Comparison of ENCODE assay signal across 23 cellular contexts in the genomic region with DNA sequence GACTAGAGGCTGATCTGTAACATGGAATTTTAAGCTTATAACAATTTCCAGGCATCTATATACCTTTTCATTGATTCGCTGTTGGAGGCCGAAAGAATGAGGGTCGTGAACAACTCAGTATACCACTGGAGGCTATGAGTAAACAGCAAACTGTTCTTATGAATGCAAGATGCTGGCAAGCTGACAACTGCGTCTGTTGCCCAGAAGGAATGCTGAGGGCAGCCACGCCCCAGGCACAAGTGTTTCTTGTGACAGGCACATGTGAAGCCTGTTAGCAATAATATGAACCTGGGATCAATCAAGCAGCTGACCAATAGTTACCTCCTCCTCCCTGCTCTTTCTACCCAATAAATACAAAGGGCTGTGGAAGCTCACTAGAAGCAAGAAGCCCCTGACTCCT. TPM values are rescaled to one million over a fixed set of nuclear protein-coding genes. Genes with fewer than 3 reads are reported as not detected.
A peak's percentile ranks its signal among the peaks of the same experiment; 100 is the strongest.
DNase-seq lines count a peak whose midpoint lies in the region; ATAC-seq and TF ChIP-seq lines count a peak whose summit lies in the region.
"Had no signal": no experiment of that assay in that cellular context is flagged by ENCODE, and none has a peak within 500 bp of the region (broad histone marks: within the 10 kb centered on the region; RNA-seq: fewer than 3 reads in every experiment).

No MANE protein-coding gene starts in this region.

- H3K9me3 Mint-ChIP-seq in activated T-cell treated with anti-CD3 and anti-CD28 coated beads, Interleukin-2, amount 50 U/mL, for 24 hours: no peaks in the 10 kb centered on the region
- H3K9me3 Mint-ChIP-seq: T-helper 1 cell treated with Interleukin-12 subunit alpha and Interleukin-12 subunit beta and Interleukin-4 antibody, amounts not matched to agents 30 μg/mL and 1 μg/mL, for 36 hours had no signal

- peaks cover 18% of the 10 kb centered on the region for H3K4me1 Mint-ChIP-seq in activated T-cell treated with anti-CD3 and anti-CD28 coated beads, Interleukin-2, amount 50 U/mL, for 24 hours (ENCODE audit: low read depth)

- no peak for ATAC-seq in HG03354 (IDR thresholded peaks at IDR 0.05; ENCODE audit: poor library complexity, severe bottlenecking, unreplicated experiment)
- ATAC-seq: activated CD4-positive, alpha-beta T cell treated with anti-CD3 and anti-CD28 coated beads for 36 hours had no signal

- H3K4me1 ChIP-seq in suprapubic skin: no peaks in the 10 kb centered on the region
- H3K4me1 ChIP-seq: SJSA1, spleen, tibial artery had no signal

- TF ChIP-seq EP300 in suprapubic skin (IDR thresholded peaks at IDR 0.05): no peak

- H3K36me3 Mint-ChIP-seq in activated T-cell treated with anti-CD3 and anti-CD28 coated beads, Interleukin-2, amount 50 U/mL, for 24 hours (ENCODE audit: low read depth): peaks cover 98% of the 10 kb centered on the region

- no peak overlapping the region for H3K4me3 ChIP-seq in epithelial cell of esophagus (ENCODE audit: low read length)
- H3K4me3 ChIP-seq in lower leg skin (ENCODE audit: low read depth, poor library complexity, severe bottlenecking): no peak overlapping the region
- H3K4me3 ChIP-seq in suprapubic skin: no peak overlapping the region
- H3K4me3 ChIP-seq: SJSA1, spleen, tibial artery had no signal

- H3K9me3 ChIP-seq in suprapubic skin: no peaks in the 10 kb centered on the region
- H3K9me3 ChIP-seq: SJSA1, spleen, tibial artery had no signal

- no peak overlapping the region for H3K27ac ChIP-seq in suprapubic skin
- H3K27ac ChIP-seq: C4-2B, SJSA1, spleen, tibial artery had no signal

- no peak for DNase-seq in activated T-cell treated with anti-CD3 and anti-CD28 coated beads, Interleukin-2, amount 50 U/mL, for 24 hours
- DNase-seq in activated T-cell treated with anti-CD3 and anti-CD28 coated beads, Interleukin-2, amount 50 U/mL, for 1 hour: no peak
- DNase-seq in epithelial cell of esophagus (ENCODE audit: low read depth) (peak; percentile 33), lower leg skin (ENCODE audit: low spot score in 2 of 2) (peak; percentile 49 to 84), suprapubic skin (ENCODE audit: low spot score in 2 of 2) (no peak), NCI-H2029 (lab: John Stamatoyannopoulos, UW) (no peak)
- no peak for DNase-seq in activated CD4-positive, alpha-beta T cell treated with anti-CD3 and anti-CD28 coated beads, Interleukin-2, amount 50 U/mL, for 1 hour
- DNase-seq: activated CD4-positive, alpha-beta T cell treated with anti-CD3 and anti-CD28 coated beads for 36 hours; activated naive CD4-positive, alpha-beta T cell treated with anti-CD3 and anti-CD28 coated beads, Interleukin-2, amount 50 U/mL, for 16 hours; anterior cingulate cortex; effector CD8-positive, alpha-beta T cell; head of caudate nucleus; NCI-H1105 treated with DMSO at 0.1 percent for 48 hours; spleen; stimulated activated CD4-positive, alpha-beta T cell treated with anti-CD3 and anti-CD28 coated beads, Interleukin-4, amount 100 ng/mL, for 24 hours; stimulated activated naive CD4-positive, alpha-beta T cell treated with Interleukin-2 at 50 U/mL for 16 hours; tibial artery had no signal

- no peak overlapping the region for H3K4me3 Mint-ChIP-seq in activated T-cell treated with anti-CD3 and anti-CD28 coated beads, Interleukin-2, amount 50 U/mL, for 24 hours
- H3K4me3 Mint-ChIP-seq: activated CD4-positive, alpha-beta T cell treated with anti-CD3 and anti-CD28 coated beads for 36 hours; T-helper 1 cell treated with Interleukin-12 subunit alpha and Interleukin-12 subunit beta and Interleukin-4 antibody, amounts not matched to agents 30 μg/mL and 1 μg/mL, for 36 hours had no signal

- no peaks in the 10 kb centered on the region for H3K27me3 Mint-ChIP-seq in activated T-cell treated with anti-CD3 and anti-CD28 coated beads, Interleukin-2, amount 50 U/mL, for 24 hours
- H3K27me3 Mint-ChIP-seq: activated CD4-positive, alpha-beta T cell treated with anti-CD3 and anti-CD28 coated beads for 36 hours had no signal

- no peak for TF ChIP-seq POLR2A in lower leg skin (IDR thresholded peaks at IDR 0.05)
- TF ChIP-seq POLR2A in suprapubic skin (IDR thresholded peaks at IDR 0.05): no peak

- intact Hi-C loops in lower leg skin (cut with DNase I; ENCODE audit: low total_unique reads): no loop called here

- peak overlapping the region; percentile 9 for H3K27ac Mint-ChIP-seq in activated T-cell treated with anti-CD3 and anti-CD28 coated beads, Interleukin-2, amount 50 U/mL, for 24 hours
- H3K27ac Mint-ChIP-seq: activated CD4-positive, alpha-beta T cell treated with anti-CD3 and anti-CD28 coated beads for 36 hours had no signal

- peaks cover 99% of the 10 kb centered on the region for H3K36me3 ChIP-seq in suprapubic skin

- 60 to 69% methylated on average over 5 of the region's 5 CpGs for WGBS in lower leg skin, 2 donors
- 63% methylated on average over 5 of the region's 5 CpGs for WGBS in suprapubic skin

- H3K27me3 ChIP-seq in suprapubic skin: no peaks in the 10 kb centered on the region
- H3K27me3 ChIP-seq: SJSA1, spleen, tibial artery had no signal

- TF ChIP-seq CTCF in epithelial cell of esophagus (IDR thresholded peaks at IDR 0.05; ENCODE audit: insufficient read depth, low read depth, low read length, missing control alignments) (no peak), lower leg skin (IDR thresholded peaks at IDR 0.05) (no peak), suprapubic skin (IDR thresholded peaks at IDR 0.05) (no peak)

RNA-seq across cellular contexts. Expression of gene RTCB, which starts 15.3 kb away (rescaled TPM):
- total RNA-seq in lower leg skin (100 to 1,000 TPM in 3 of 4 donors, 10 to 100 TPM in 1; 99.6 to 113 (median 102) TPM), suprapubic skin (100 to 1,000 TPM in 2 of 4 donors, 10 to 100 TPM in 2; 75.1 to 117 (median 97.2) TPM)

RNA-seq across cellular contexts. Expression of gene RFPL3, which starts 39.1 kb away (rescaled TPM):
- total RNA-seq in lower leg skin (not detected), suprapubic skin (not detected)
- total RNA-seq: activated CD4-positive, alpha-beta T cell treated with anti-CD3 and anti-CD28 coated beads for 36 hours; liver; NCI-H460; SJSA1; spleen had no signal

Comparison
In these comparisons a context has a peak if more than half of its experiments do, and no peak if none do; other contexts are left out.
1. DNase-seq: peak in epithelial cell of esophagus (single experiment) and lower leg skin (2 of 2); none in activated T-cell treated with anti-CD3 and anti-CD28 coated beads, Interleukin-2, amount 50 U/mL, for 24 hours (single experiment), activated T-cell treated with anti-CD3 and anti-CD28 coated beads, Interleukin-2, amount 50 U/mL, for 1 hour (single experiment), suprapubic skin (0 of 2), activated CD4-positive, alpha-beta T cell treated with anti-CD3 and anti-CD28 coated beads, Interleukin-2, amount 50 U/mL, for 1 hour (single experiment) and NCI-H2029 (single experiment).